In genomic region chr19:31330761-31331160, GRCh38 we compare ENCODE assay signal across 28 cellular contexts. TPM values are rescaled to one million over a fixed set of nuclear protein-coding genes. Genes with fewer than 3 reads are reported as not detected.
A peak's percentile ranks its signal among the peaks of the same experiment; 100 is the strongest.
DNase-seq lines count a peak whose midpoint lies in the region; ATAC-seq, FAIRE-seq and TF ChIP-seq lines count a peak whose summit lies in the region.
"Had no signal": no experiment of that assay in that cellular context is flagged by ENCODE, and none has a peak within 500 bp of the region (broad histone marks: within the 10 kb centered on the region; RNA-seq: fewer than 3 reads in every experiment).

No MANE protein-coding gene starts in this region.

- dilution Hi-C loops in keratinocyte (cut with MboI; ENCODE audit: extremely low pct_ligation_motif_present, low sequenced_read_pairs) = no loop called here

- no peak for ATAC-seq in HG02973 (IDR thresholded peaks at IDR 0.05; ENCODE audit: unreplicated experiment)
- ATAC-seq: GM12878; stimulated activated effector memory CD8-positive, alpha-beta T cell treated with anti-CD3 and anti-CD28 coated beads, Interleukin-12 subunit alpha, Interleukin-12 subunit beta, amount 100 ng/mL, for 72 hours; T-helper 17 cell had no signal

- DNase-seq in chondrocyte (ENCODE audit: low spot score) (no peak), keratinocyte (ENCODE audit: low read depth, low spot score) (no peak), NCI-H1105 (lab: John Stamatoyannopoulos, UW) (no peak), kidney (no peak), UCSD-AML1 (lab: John Stamatoyannopoulos, UW; ENCODE audit: unreplicated experiment) (no peak)
- DNase-seq: activated CD4-positive, alpha-beta T cell treated with anti-CD3 and anti-CD28 coated beads, Interleukin-2, amount 10 ng/mL, durations not matched to agents 24 days and 14 days; activated naive CD4-positive, alpha-beta T cell treated with anti-CD3 and anti-CD28 coated beads for 36 hours; activated T-cell treated with anti-CD3 and anti-CD28 coated beads, Interleukin-2, amount 50 U/mL, for 48 hours; amniotic stem cell; Calu3; DND-41; foreskin fibroblast; GOT3; MV-4-11; NCI-H524 treated with DMSO at 0.1 percent for 48 hours; SK-N-SH; stimulated activated CD4-positive, alpha-beta T cell treated with anti-CD3 and anti-CD28 coated beads, Interleukin-2, amount 100 ng/mL, for 48 hours; T-helper 17 cell; testis had no signal

- no peaks in the 10 kb centered on the region for H3K9me3 ChIP-seq in HEK293 (ENCODE audit: control insufficient read depth, insufficient read depth, low read depth, low read length)
- H3K9me3 ChIP-seq in keratinocyte (ENCODE audit: control insufficient read depth, low read depth, low read length) = no peaks in the 10 kb centered on the region
- no peaks in the 10 kb centered on the region for H3K9me3 ChIP-seq in skeletal muscle satellite cell (replicated peaks; ENCODE audit: low read length)
- H3K9me3 ChIP-seq in kidney (ENCODE audit: control insufficient read depth in 1 of 2, low read length in 2 of 2) = no peaks in the 10 kb centered on the region
- H3K9me3 ChIP-seq: BLaER1 treated with 17β-estradiol and CSF1 and Interleukin-3, amounts not matched to agents 10 nM and 100 nM; SK-N-SH; testis had no signal

- H3K27me3 ChIP-seq in keratinocyte (ENCODE audit: control insufficient read depth, extremely low read depth, insufficient read depth, low read length) = no peaks in the 10 kb centered on the region
- H3K27me3 ChIP-seq in skeletal muscle satellite cell (ENCODE audit: control insufficient read depth, insufficient read depth, low read length) = no peaks in the 10 kb centered on the region
- H3K27me3 ChIP-seq: BLaER1 treated with 17β-estradiol and CSF1 and Interleukin-3, amounts not matched to agents 10 nM and 100 nM; testis had no signal

- no peaks in the 10 kb centered on the region for H3K9me1 ChIP-seq in keratinocyte (ENCODE audit: control insufficient read depth, extremely low read depth, insufficient read depth, low read length)

- peaks cover 27% of the 10 kb centered on the region for H3K4me1 ChIP-seq in HEK293 (ENCODE audit: control insufficient read depth, insufficient read depth, low read length)
- peaks cover 42% of the 10 kb centered on the region for H3K4me1 ChIP-seq in keratinocyte (ENCODE audit: control insufficient read depth, extremely low read depth, insufficient read depth, low read length)
- peaks cover 52% of the 10 kb centered on the region for H3K4me1 ChIP-seq in skeletal muscle satellite cell (ENCODE audit: control insufficient read depth, insufficient read depth, low read length)
- no peaks in the 10 kb centered on the region for H3K4me1 ChIP-seq in kidney (ENCODE audit: control insufficient read depth in 1 of 2, insufficient read depth in 1 of 2, low read depth in 1 of 2, low read length in 2 of 2)
- H3K4me1 ChIP-seq: testis had no signal

- H3K36me3 ChIP-seq in HEK293 (ENCODE audit: control insufficient read depth in 2 of 2, insufficient read depth in 1 of 2, low read length in 2 of 2) (no peaks in the 10 kb centered on the region; a peak in 2 of 3 replicates), keratinocyte (ENCODE audit: control insufficient read depth in 2 of 2, extremely low read depth in 1 of 2, insufficient read depth in 2 of 2, low read length in 2 of 2) (no peaks in the 10 kb centered on the region), skeletal muscle satellite cell (ENCODE audit: insufficient read depth, low read length) (peaks cover 5% of the 10 kb centered on the region), kidney (ENCODE audit: control insufficient read depth in 1 of 2, insufficient read depth in 2 of 2, low read length in 2 of 2) (no peaks in the 10 kb centered on the region)
- H3K36me3 ChIP-seq: cardiac muscle cell had no signal

- H3K4me3 Mint-ChIP-seq in chondrocyte (ENCODE audit: unreplicated experiment) = no peak overlapping the region
- H3K4me3 Mint-ChIP-seq: activated CD4-positive, alpha-beta T cell treated with anti-CD3 and anti-CD28 coated beads, Interleukin-2, amount 10 ng/mL, durations not matched to agents 24 days and 14 days; activated naive CD4-positive, alpha-beta T cell treated with anti-CD3 and anti-CD28 coated beads for 36 hours; stimulated activated effector memory CD8-positive, alpha-beta T cell treated with anti-CD3 and anti-CD28 coated beads, Interleukin-12 subunit alpha, Interleukin-12 subunit beta, amount 100 ng/mL, for 72 hours; T-helper 17 cell had no signal

- H4K20me1 ChIP-seq in keratinocyte (ENCODE audit: control insufficient read depth, extremely low read depth, insufficient read depth, low read length) = no peaks in the 10 kb centered on the region

- peak overlapping the region; percentile 33 for H3K27ac Mint-ChIP-seq in chondrocyte (ENCODE audit: unreplicated experiment)
- H3K27ac Mint-ChIP-seq: activated CD4-positive, alpha-beta T cell treated with anti-CD3 and anti-CD28 coated beads, Interleukin-2, amount 10 ng/mL, durations not matched to agents 24 days and 14 days; activated naive CD4-positive, alpha-beta T cell treated with anti-CD3 and anti-CD28 coated beads for 36 hours; stimulated activated effector memory CD8-positive, alpha-beta T cell treated with anti-CD3 and anti-CD28 coated beads, Interleukin-12 subunit alpha, Interleukin-12 subunit beta, amount 100 ng/mL, for 72 hours had no signal

- H3K27me3 Mint-ChIP-seq in chondrocyte (ENCODE audit: low read depth) = no peaks in the 10 kb centered on the region

- peaks cover 57% of the 10 kb centered on the region for H3K79me2 ChIP-seq in keratinocyte (ENCODE audit: control insufficient read depth, insufficient read depth, low read length)

- H3K4me2 ChIP-seq in keratinocyte (ENCODE audit: control insufficient read depth, extremely low read depth, insufficient read depth, low read depth, low read length) (peak overlapping the region; percentile 58), skeletal muscle satellite cell (ENCODE audit: low read length) (peak overlapping the region; percentile 27)
- H3K4me2 ChIP-seq: SK-N-SH had no signal

- H3K9ac ChIP-seq in keratinocyte (ENCODE audit: control insufficient read depth, extremely low read depth, insufficient read depth, low read length) = no peak overlapping the region
- peak overlapping the region; percentile 5 for H3K9ac ChIP-seq in skeletal muscle satellite cell (ENCODE audit: low read depth, low read length)
- H3K9ac ChIP-seq in kidney (ENCODE audit: low read length in 2 of 2) = no peak overlapping the region
- H3K9ac ChIP-seq: SK-N-SH had no signal

- H3K4me3 ChIP-seq in HEK293 (ENCODE audit: low read depth, low read length) = no peak overlapping the region
- peak overlapping the region in 1 of 3 experiments; percentile 7 for H3K4me3 ChIP-seq in keratinocyte (ENCODE audit: control insufficient read depth in 2 of 3, extremely low read depth in 1 of 3, insufficient read depth in 2 of 3, low read depth in 1 of 3, low read length in 3 of 3)
- H3K4me3 ChIP-seq in skeletal muscle satellite cell (ENCODE audit: low read length) = peak overlapping the region; percentile 4
- H3K4me3 ChIP-seq in kidney (ENCODE audit: low read length in 2 of 2) = no peak overlapping the region
- H3K4me3 ChIP-seq: BLaER1 treated with 17β-estradiol and CSF1 and Interleukin-3, amounts not matched to agents 10 nM and 100 nM; cardiac muscle cell; GM12878; testis had no signal

- TF ChIP-seq CTCF in HEK293 (tag by site-specific recombination; IDR thresholded peaks at IDR 0.05) (no peak), chondrocyte (IDR thresholded peaks at IDR 0.05) (no peak), keratinocyte (optimal IDR thresholded peaks at IDR 0.05 in 1 of 3, IDR thresholded peaks at IDR 0.05 in 1 of 3, conservative IDR thresholded peaks at IDR 0.05 in 1 of 3; ENCODE audit: extremely low read depth in 1 of 3, insufficient read depth in 2 of 3, low read length in 3 of 3) (no peak), kidney (IDR thresholded peaks at IDR 0.05; ENCODE audit: borderline replicate concordance, extremely low read depth, insufficient read depth) (no peak)

- H3K4me1 Mint-ChIP-seq in chondrocyte (ENCODE audit: low read depth) = peaks cover 58% of the 10 kb centered on the region
- H3K4me1 Mint-ChIP-seq: activated CD4-positive, alpha-beta T cell treated with anti-CD3 and anti-CD28 coated beads, Interleukin-2, amount 10 ng/mL, durations not matched to agents 24 days and 14 days; stimulated activated effector memory CD8-positive, alpha-beta T cell treated with anti-CD3 and anti-CD28 coated beads, Interleukin-12 subunit alpha, Interleukin-12 subunit beta, amount 100 ng/mL, for 72 hours had no signal

- POLR2A ChIA-PET in HEK293 (lab: Yijun Ruan, JAX) = no interaction called here

- peak; percentile 61 for FAIRE-seq in keratinocyte (lab: Jason Lieb, UNC)
- FAIRE-seq in kidney (lab: Jason Lieb, UNC) = no peak
- FAIRE-seq: endothelial cell of umbilical vein, GM12878, HTR-8/SVneo had no signal

- no peaks in the 10 kb centered on the region for H3K36me3 Mint-ChIP-seq in chondrocyte (ENCODE audit: low read depth)
- H3K36me3 Mint-ChIP-seq: stimulated activated effector memory CD8-positive, alpha-beta T cell treated with anti-CD3 and anti-CD28 coated beads, Interleukin-12 subunit alpha, Interleukin-12 subunit beta, amount 100 ng/mL, for 72 hours had no signal

- intact Hi-C loops in kidney (cut with DNase I) = no loop called here

- H3K27ac ChIP-seq in HEK293 (ENCODE audit: extremely low read depth, low read depth, low read length) (0 out of 2 replicates have a peak overlapping the region, but pooled peaks have one; percentile 26), keratinocyte (ENCODE audit: control insufficient read depth, insufficient read depth, low read length) (peak overlapping the region; percentile 34), kidney (ENCODE audit: low read depth in 2 of 2, low read length in 2 of 2) (no peak overlapping the region)
- H3K27ac ChIP-seq: cardiac muscle cell, testis had no signal

- CTCF ChIA-PET in HEK293 (lab: Yijun Ruan, JAX) = interaction anchor here (0.5 to 1.7 kb wide), 8 partner anchors 9 to 1964 kb away, joined by 3 to 7 read pairs (median 4); no protein-coding TSS in a partner anchor

- peak overlapping the region; percentile 70 for H2AFZ ChIP-seq in keratinocyte (ENCODE audit: control insufficient read depth, low read length)

- no peaks in the 10 kb centered on the region for H3K9me3 Mint-ChIP-seq in chondrocyte (ENCODE audit: low read depth)
- H3K9me3 Mint-ChIP-seq: activated CD4-positive, alpha-beta T cell treated with anti-CD3 and anti-CD28 coated beads, Interleukin-2, amount 10 ng/mL, durations not matched to agents 24 days and 14 days; activated naive CD4-positive, alpha-beta T cell treated with anti-CD3 and anti-CD28 coated beads for 36 hours; stimulated activated effector memory CD8-positive, alpha-beta T cell treated with anti-CD3 and anti-CD28 coated beads, Interleukin-12 subunit alpha, Interleukin-12 subunit beta, amount 100 ng/mL, for 72 hours had no signal

RNA-seq across cellular contexts. Expression of gene TSHZ3, which starts 18.5 kb away (rescaled TPM):
- total RNA-seq in chondrocyte = 15.3 to 23.3 TPM (median 17.0 TPM) in 3 replicates
- polyA plus RNA-seq in keratinocyte = 2.2 to 3.6 TPM (median 3.0 TPM) in 3 replicates
- polyA plus RNA-seq in keratinocyte (2011; ENCODE audit: low read depth) = 3.3 TPM
- polyA plus RNA-seq in keratinocyte (2011; cell fraction: cytosol; rRNA removed) = 3.0 and 3.8 TPM in 2 replicates
- 8.7 and 9.8 TPM in 2 replicates for polyA plus RNA-seq in keratinocyte (2011; cell fraction: nucleus; rRNA removed)
- 2.6 and 6.1 TPM in 2 replicates for polyA plus RNA-seq in keratinocyte (2012; ENCODE audit: low replicate concordance)
- polyA minus RNA-seq in keratinocyte = 3.1 to 17.9 TPM (median 9.9 TPM) in 3 replicates
- 3.6 TPM for polyA minus RNA-seq in keratinocyte (2011; cell fraction: cytosol; rRNA and poly(A)+ RNA removed)
- 4.2 and 9.9 TPM in 2 replicates for polyA minus RNA-seq in keratinocyte (2011; cell fraction: nucleus; rRNA and poly(A)+ RNA removed)
- 5.8 and 6.1 TPM in 2 replicates for total RNA-seq in skeletal muscle satellite cell (2012; rRNA removed)
- total RNA-seq in kidney = 8.4 TPM
- 1.7 TPM for polyA plus RNA-seq in kidney (ENCODE audit: insufficient read depth, low read depth, low replicate concordance)
- total RNA-seq: Calu3 had no signal
- polyA plus RNA-seq: GM12878 had no signal

Comparison
In these comparisons a context has a peak if more than half of its experiments do, and no peak if none do; other contexts are left out.
1. H3K27ac ChIP-seq: peak in HEK293 (single experiment) and keratinocyte (single experiment); none in kidney (0 of 2).